ENCODE assay signal across 21 cellular contexts in genomic region chr7:151453326-151453791, GRCh38. TPM values are rescaled to one million over a fixed set of nuclear protein-coding genes. Genes with fewer than 3 reads are reported as not detected.
DNase-seq lines count a peak whose midpoint lies in the region; ATAC-seq and TF ChIP-seq lines count a peak whose summit lies in the region.
"Had no signal": no experiment of that assay in that cellular context is flagged by ENCODE, and none has a peak within 500 bp of the region (broad histone marks: within the 10 kb centered on the region; RNA-seq: fewer than 3 reads in every experiment).

No MANE protein-coding gene starts in this region.

- no peak overlapping the region for H3T11ph ChIP-seq in H9 (ENCODE audit: low read length)

- H3K9ac ChIP-seq in H9 (ENCODE audit: extremely low read depth, insufficient read length, low read length) = no peak overlapping the region

- no peak overlapping the region for H2BK15ac ChIP-seq in H9 (ENCODE audit: low read depth, low read length)

- no peak overlapping the region for H3K4me3 ChIP-seq in coronary artery
- H3K4me3 ChIP-seq: GM12878, stomach had no signal

- H3K9me3 ChIP-seq in H9 (ENCODE audit: control insufficient read depth, low read depth, low read length) = no peaks in the 10 kb centered on the region
- H3K9me3 ChIP-seq: stomach had no signal

- H3K27ac ChIP-seq in H9 (ENCODE audit: insufficient read length, low read depth, low read length) (no peak overlapping the region), coronary artery (no peak overlapping the region)
- H3K27ac ChIP-seq: stomach had no signal

- H3K18ac ChIP-seq in H9 (ENCODE audit: insufficient read length, low read depth, low read length) = peak overlapping the region; percentile 24

- H3K4me1 ChIP-seq in H9 (ENCODE audit: insufficient read depth, low read length) = peaks cover 8% of the 10 kb centered on the region; the same call in 1 of the 2 replicates

- TF ChIP-seq CTCF in H9 (conservative IDR thresholded peaks at IDR 0.05) = no peak
- TF ChIP-seq CTCF in coronary artery (IDR thresholded peaks at IDR 0.05) = no peak
- no peak for TF ChIP-seq CTCF in omental fat pad (IDR thresholded peaks at IDR 0.05)
- TF ChIP-seq CTCF in natural killer cell (IDR thresholded peaks at IDR 0.05) = no peak

- peaks cover 52 to 54% of the 10 kb centered on the region in 2 experiments for H3K4me1 Mint-ChIP-seq in H9
- H3K4me1 Mint-ChIP-seq in natural killer cell = peaks cover 0 to 5% of the 10 kb centered on the region in 2 donors
- H3K4me1 Mint-ChIP-seq: B cell had no signal

- H2BK5ac ChIP-seq in H9 (ENCODE audit: insufficient read length, low read length) = no peak overlapping the region

- no peaks in the 10 kb centered on the region for H4K20me1 ChIP-seq in H9 (ENCODE audit: control insufficient read depth, insufficient read depth, insufficient read length)

- H2BK20ac ChIP-seq in H9 (ENCODE audit: low read depth, low read length, poor library complexity, severe bottlenecking) = no peak overlapping the region

- H3K4ac ChIP-seq in H9 (ENCODE audit: low read depth, low read length) = no peak overlapping the region

- WGBS in H9 (ENCODE audit: extremely low coverage, insufficient read length, low lambda C conversion rate) = no CpG with 5 or more reads among the region's 13 CpGs

- H2BK120ac ChIP-seq in H9 (ENCODE audit: low read depth, low read length, poor library complexity, severe bottlenecking) = no peak overlapping the region

- H3K36me3 Mint-ChIP-seq in H9 (ENCODE audit: insufficient read depth in 1 of 3, low read depth in 3 of 3) = peaks cover 6 to 12% (median 8%) of the 10 kb centered on the region in 3 experiments
- H3K36me3 Mint-ChIP-seq in natural killer cell = no peaks in the 10 kb centered on the region

- no peak overlapping the region for H4K91ac ChIP-seq in H9 (ENCODE audit: insufficient read length, low read depth, low read length)

- H3K79me2 ChIP-seq in H9 (ENCODE audit: insufficient read depth, low read length) = no peaks in the 10 kb centered on the region

- no peaks in the 10 kb centered on the region for H3K79me1 ChIP-seq in H9 (ENCODE audit: insufficient read depth, low read depth, low read length, poor library complexity, severe bottlenecking)

- intact Hi-C loops in natural killer cell (cut with micrococcal nuclease) = no loop called here

- peak; percentile 54 for DNase-seq in activated CD8-positive, alpha-beta memory T cell treated with anti-CD3 and anti-CD28 coated beads for 24 hours
- DNase-seq in activated CD8-positive, alpha-beta memory T cell treated with anti-CD3 and anti-CD28 coated beads, Interleukin-2, amount 50 U/mL, for 4 hours = no peak
- DNase-seq in H9 = peak; percentile 39
- peak; percentile 50 for DNase-seq in coronary artery (ENCODE audit: low spot score)
- DNase-seq in omental fat pad (ENCODE audit: low spot score) = peak; percentile 17
- DNase-seq in AG20443 (ENCODE audit: low spot score) = no peak
- no peak for DNase-seq in natural killer cell
- DNase-seq: anterior cingulate cortex, erythroblast, hippocampal formation, NCI-H1105, NCI-H2081, OCI-M1, SHP77, stomach had no signal

- H3K27ac Mint-ChIP-seq in H9 (peak overlapping the region in 1 of 3 experiments; percentile 75; a peak in 2 of 7 replicates), natural killer cell (no peak overlapping the region)
- H3K27ac Mint-ChIP-seq: B cell had no signal

- H3K27me3 Mint-ChIP-seq in H9 (ENCODE audit: low read depth) (peaks cover 11% of the 10 kb centered on the region; the same call in 1 of the 2 replicates), natural killer cell (ENCODE audit: low read depth in 2 of 2) (peaks cover 8 to 12% of the 10 kb centered on the region in 2 donors)

- no peak overlapping the region for H4K8ac ChIP-seq in H9 (replicated peaks; ENCODE audit: insufficient read length, low read depth, low read length)

- H3K56ac ChIP-seq in H9 (ENCODE audit: insufficient read length, low read depth, low read length) = no peak overlapping the region

- no peak overlapping the region for H3K4me3 Mint-ChIP-seq in H9
- H3K4me3 Mint-ChIP-seq in natural killer cell = no peak overlapping the region
- H3K4me3 Mint-ChIP-seq: B cell had no signal

- H4K5ac ChIP-seq in H9 (ENCODE audit: insufficient read length, low read depth, low read length) = no peak overlapping the region

- H3K23me2 ChIP-seq in H9 (ENCODE audit: insufficient read length, low read depth, low read length, poor library complexity, severe bottlenecking) = peaks cover 3% of the 10 kb centered on the region

- no peak overlapping the region for H2AFZ ChIP-seq in H9 (ENCODE audit: low read length)

- no peak overlapping the region for H2BK12ac ChIP-seq in H9 (ENCODE audit: insufficient read length, low read depth, low read length)

- H3K9me3 Mint-ChIP-seq in H9 (peaks cover 11 to 12% of the 10 kb centered on the region in 2 experiments), natural killer cell (no peaks in the 10 kb centered on the region)

- H3K27me3 ChIP-seq in H9 (ENCODE audit: insufficient read depth, low read length) = no peaks in the 10 kb centered on the region

- peak overlapping the region; percentile 61; the same call in 1 of the 2 replicates for H3K14ac ChIP-seq in H9 (ENCODE audit: insufficient read depth, low read length)

- no peak overlapping the region for H3K4me2 ChIP-seq in H9 (ENCODE audit: insufficient read depth, insufficient read length, low read length)

- H2AK5ac ChIP-seq in H9 (ENCODE audit: insufficient read length, low read length) = no peak overlapping the region

- ATAC-seq in omental fat pad (ENCODE audit: low FRiP score) = no peak
- ATAC-seq in natural killer cell = no peak
- ATAC-seq in GM18517 (IDR thresholded peaks at IDR 0.05; ENCODE audit: unreplicated experiment) = no peak
- ATAC-seq: GM12878 had no signal

- no peak overlapping the region for H3K23ac ChIP-seq in H9 (ENCODE audit: insufficient read length, low read depth, low read length)

RNA-seq across cellular contexts. Expression of gene CRYGN, which starts 13.4 kb away (rescaled TPM):
- 0.79 and 1.8 TPM in 2 replicates for total RNA-seq in H9 (2021)
- 1 to 10 TPM in 1 of 4 donors, not detected in 3; 1.0 TPM for total RNA-seq in omental fat pad
- not detected for total RNA-seq in natural killer cell
- total RNA-seq: B cell, GM12878, lung microvascular endothelial cell, renal cortical epithelial cell, stomach had no signal

RNA-seq across cellular contexts. Expression of gene WDR86, which starts 43.5 kb away (rescaled TPM):
- total RNA-seq in H9 (2021) (8.1 and 9.4 TPM in 2 replicates), omental fat pad (10 to 100 TPM; 17.2 to 41.5 (median 22.1) TPM), natural killer cell (1 to 10 TPM; 1.6 to 4.6 (median 2.1) TPM)
- total RNA-seq: GM12878, lung microvascular endothelial cell, myocyte had no signal

Comparison
In these comparisons a context has a peak if more than half of its experiments do, and no peak if none do; other contexts are left out.
1. DNase-seq: peak in activated CD8-positive, alpha-beta memory T cell treated with anti-CD3 and anti-CD28 coated beads for 24 hours (single experiment), H9 (single experiment), coronary artery (single experiment) and omental fat pad (single experiment); none in activated CD8-positive, alpha-beta memory T cell treated with anti-CD3 and anti-CD28 coated beads, Interleukin-2, amount 50 U/mL, for 4 hours (single experiment), AG20443 (single experiment) and natural killer cell (single experiment).